10 cellular contexts compared by ENCODE assay signal in genomic region chr1:18094096-18094495, GRCh38. TPM values are rescaled to one million over a fixed set of nuclear protein-coding genes. Genes with fewer than 3 reads are reported as not detected.
"Had no signal": no experiment of that assay in that cellular context is flagged by ENCODE, and none has a peak within 500 bp of the region (broad histone marks: within the 10 kb centered on the region; RNA-seq: fewer than 3 reads in every experiment).

No MANE protein-coding gene starts in this region.

- DNase-seq: GOT3, H7, HFFc6, IMR-90, KG1 had no signal

- H3K4me3 ChIP-seq: HAP-1, K562 had no signal

- ATAC-seq: HCT116, K562 had no signal

- H3K36me3 ChIP-seq: HAP-1 had no signal

- H3K9me3 ChIP-seq: HAP-1 had no signal

- H3K4me1 ChIP-seq: HAP-1 had no signal

RNA-seq across cellular contexts. Expression of gene IGSF21, which starts 13.5 kb away (rescaled TPM):
- total RNA-seq: H4, HFFc6, HT-29, IMR-90, K562 had no signal
- polyA plus RNA-seq: IMR-90, K562 had no signal
